20 cellular contexts compared by ENCODE assay signal in the genomic region with DNA sequence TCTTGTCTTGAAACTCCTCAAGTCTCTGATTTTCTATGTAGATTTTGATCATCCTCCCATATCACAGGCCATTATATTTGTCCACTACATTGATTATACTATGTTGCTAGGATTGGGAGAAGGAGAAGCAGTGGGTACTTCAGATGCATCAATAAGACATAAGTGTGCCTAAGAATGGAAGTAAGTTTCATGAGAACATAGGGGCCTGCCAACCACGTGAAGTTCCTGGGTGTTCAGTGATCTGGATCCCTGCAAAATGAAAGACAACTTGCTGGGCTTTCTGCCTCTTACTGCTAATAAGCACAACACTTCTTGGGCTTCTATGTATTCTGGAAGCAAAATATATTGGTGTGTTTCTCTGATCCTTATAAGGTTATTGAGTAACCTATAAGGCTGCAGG.
"Had no signal": no experiment of that assay in that cellular context is flagged by ENCODE, and none has a peak within 500 bp of the region (broad histone marks: within the 10 kb centered on the region; RNA-seq: fewer than 3 reads in every experiment).

No MANE protein-coding gene starts in this region.

- H3K27ac ChIP-seq: RWPE1 had no signal

- FAIRE-seq: HepG2 had no signal

- DNase-seq: KBM-7, NCI-H1092, NCI-H1105 treated with DMSO at 0.1 percent for 48 hours, NCI-H1436, NCI-H187, NCI-H2029, NCI-H2081 treated with DMSO at 0.1 percent for 48 hours, NCI-H2171, NCI-H226, NCI-H446, NCI-H510A, NCI-H524 treated with DMSO at 0.1 percent for 48 hours, NCI-H69, NCI-H774, SHP77, SK-N-SH, SW 1271, T-cell had no signal

- H3K9ac ChIP-seq: SK-N-SH had no signal

- H3K9me3 ChIP-seq: SK-N-SH had no signal

- ATAC-seq: HepG2, T-cell had no signal

- H3K9me2 ChIP-seq: SK-N-SH had no signal

- H3K4me2 ChIP-seq: SK-N-SH had no signal
